In the genomic region with DNA sequence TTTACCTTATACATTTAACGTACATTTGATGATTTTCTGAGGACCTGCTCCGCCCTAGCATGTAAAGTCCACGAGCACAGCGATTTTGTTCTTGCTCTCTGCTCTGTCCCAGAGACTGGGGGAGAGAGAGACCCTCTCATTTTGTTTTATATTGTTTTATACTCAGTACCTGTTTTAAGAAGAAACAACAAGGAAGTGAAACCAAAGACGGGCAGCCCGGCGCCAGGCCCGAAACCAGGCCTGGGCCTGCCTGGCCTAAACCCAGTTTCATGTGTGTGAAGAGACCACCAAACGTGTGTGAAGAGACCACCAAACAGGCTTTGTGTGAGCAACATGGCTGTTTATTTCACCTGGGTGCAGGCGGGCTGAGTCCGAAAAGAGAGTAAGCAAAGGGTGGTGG, we compare ENCODE assay signal across 8 cellular contexts. TPM values are rescaled to one million over a fixed set of nuclear protein-coding genes. Genes with fewer than 3 reads are reported as not detected.
A peak's percentile ranks its signal among the peaks of the same experiment; 100 is the strongest.
DNase-seq lines count a peak whose midpoint lies in the region; ATAC-seq and TF ChIP-seq lines count a peak whose summit lies in the region.
"Not testable (repeated sequence)": the region's sequence is repeated elsewhere in the genome, so short reads cannot be mapped to it uniquely, and the experiment has no call there.

No MANE protein-coding gene starts in this region.

- not testable (repeated sequence) for TF ChIP-seq EP300 in suprapubic skin (IDR thresholded peaks at IDR 0.05)

- not testable (repeated sequence) for H3F3A ChIP-seq in PC-9 (ENCODE audit: insufficient read depth, low read depth)

- peak overlapping the region; percentile 98 for H3K4me2 ChIP-seq in PC-9

- not testable (repeated sequence) for H3K36me3 ChIP-seq in CD4-positive, alpha-beta memory T cell (ENCODE audit: insufficient read depth, low read length); PC-9 (ENCODE audit: low read depth); duodenal mucosa (ENCODE audit: control insufficient read depth in 1 of 2, insufficient read depth in 2 of 2, low read length in 2 of 2); iPS-18a (ENCODE audit: control insufficient read depth, low read depth, low read length); suprapubic skin

- peak overlapping the region; percentile 89 to 100 (median 98) for H3K27ac Mint-ChIP-seq in CD4-positive, alpha-beta memory T cell
- peak overlapping the region; percentile 96 for H3K27ac Mint-ChIP-seq in activated T-helper 2 cell treated with anti-CD3 and anti-CD28 coated beads, Interferon-gamma antibody, Interleukin-2, Interleukin-4, amounts not matched to agents 10 μg/mL and 5 μg/mL and 100 μg/mL, durations not matched to agents 14 hours and 24 hours and 36 hours
- H3K27ac Mint-ChIP-seq in neural crest cell (ENCODE audit: unreplicated experiment) = peak overlapping the region; percentile 44

- not testable (repeated sequence) for H3K9me2 ChIP-seq in PC-9 (ENCODE audit: insufficient read depth)

- peaks cover 27% of the 10 kb centered on the region for H3K79me2 ChIP-seq in PC-9 (ENCODE audit: low read depth)

- TF ChIP-seq POLR2A in suprapubic skin (IDR thresholded peaks at IDR 0.05) = not testable (repeated sequence)

- peaks cover 23% of the 10 kb centered on the region for H3K4me1 ChIP-seq in CD4-positive, alpha-beta memory T cell (ENCODE audit: insufficient read depth, low read length)
- peaks cover 15% of the 10 kb centered on the region for H3K4me1 ChIP-seq in PC-9 (replicated peaks; ENCODE audit: insufficient read depth)
- H3K4me1 ChIP-seq in duodenal mucosa (ENCODE audit: control insufficient read depth in 1 of 2, insufficient read depth in 2 of 2, low read length in 2 of 2) = peaks cover 17 to 21% of the 10 kb centered on the region in 2 donors
- not testable (repeated sequence) for H3K4me1 ChIP-seq in iPS-18a (ENCODE audit: control insufficient read depth, low read depth, low read length)
- peaks cover 21% of the 10 kb centered on the region for H3K4me1 ChIP-seq in suprapubic skin

- peak overlapping the region; percentile 86 for H2AFZ ChIP-seq in PC-9

- H3K4me3 ChIP-seq in CD4-positive, alpha-beta memory T cell (ENCODE audit: low read length in 2 of 2) = peak overlapping the region in 1 of 2 donors; percentile 74
- H3K4me3 ChIP-seq in PC-9 (peak overlapping the region; percentile 86), duodenal mucosa (ENCODE audit: low read depth in 1 of 2, low read length in 2 of 2) (peak overlapping the region; percentile 72 to 95), iPS-18a (ENCODE audit: low read length) (peak overlapping the region; percentile 78), suprapubic skin (peak overlapping the region; percentile 74)

- intact Hi-C loops in CD4-positive, alpha-beta memory T cell (cut with micrococcal nuclease) = loop anchor here (10.0 kb wide), 1 partner anchor 474 kb away; a partner anchor contains a TSS
- intact Hi-C loops in PC-9 (cut with micrococcal nuclease; ENCODE audit: unreplicated experiment) = not testable (repeated sequence)
- intact Hi-C loops in activated T-helper 2 cell treated with anti-CD3 and anti-CD28 coated beads, Interferon-gamma antibody, Interleukin-2, Interleukin-4, amounts not matched to agents 10 μg/mL and 5 μg/mL and 100 μg/mL, durations not matched to agents 14 hours and 24 hours and 36 hours (cut with micrococcal nuclease) = loop anchor here (2.0 to 5.0 kb wide), 2 partner anchors 30 to 52 kb away; a partner anchor contains a TSS

- not testable (repeated sequence) for H3K27me3 ChIP-seq in CD4-positive, alpha-beta memory T cell (ENCODE audit: insufficient read depth, low read length); PC-9 (ENCODE audit: insufficient read depth, low read depth); duodenal mucosa (ENCODE audit: control insufficient read depth in 1 of 2, insufficient read depth in 2 of 2, low read length in 2 of 2); iPS-18a (ENCODE audit: control insufficient read depth, insufficient read depth, low read length); suprapubic skin

- POLR2A ChIA-PET in CD4-positive, alpha-beta memory T cell (lab: Charles Lee; ENCODE audit: partially characterized antibody); PC-9 (lab: Charles Lee; ENCODE audit: unreplicated experiment): not testable (repeated sequence)

- peak; percentile 13 for ATAC-seq in HG02970 (IDR thresholded peaks at IDR 0.05; ENCODE audit: low FRiP score, unreplicated experiment)

- not testable (repeated sequence) for H3K9me3 Mint-ChIP-seq in CD4-positive, alpha-beta memory T cell; activated T-helper 2 cell treated with anti-CD3 and anti-CD28 coated beads, Interferon-gamma antibody, Interleukin-2, Interleukin-4, amounts not matched to agents 10 μg/mL and 5 μg/mL and 100 μg/mL, durations not matched to agents 14 hours and 24 hours and 36 hours; neural crest cell

- not testable (repeated sequence) for TF ChIP-seq CTCF in PC-9 (conservative IDR thresholded peaks at IDR 0.05); neural crest cell (conservative IDR thresholded peaks at IDR 0.05); suprapubic skin (IDR thresholded peaks at IDR 0.05)

- not testable (repeated sequence) for H3K36me3 Mint-ChIP-seq in CD4-positive, alpha-beta memory T cell; neural crest cell (ENCODE audit: low read depth)
- peaks cover 21% of the 10 kb centered on the region for H3K36me3 Mint-ChIP-seq in activated T-helper 2 cell treated with anti-CD3 and anti-CD28 coated beads, Interferon-gamma antibody, Interleukin-2, Interleukin-4, amounts not matched to agents 10 μg/mL and 5 μg/mL and 100 μg/mL, durations not matched to agents 14 hours and 24 hours and 36 hours (ENCODE audit: low read depth)

- peak overlapping the region; percentile 61 for H3K27ac ChIP-seq in CD4-positive, alpha-beta memory T cell (ENCODE audit: low read depth, low read length)
- not testable (repeated sequence) for H3K27ac ChIP-seq in PC-9; iPS-18a (ENCODE audit: low read length)
- H3K27ac ChIP-seq in duodenal mucosa (ENCODE audit: low read depth, low read length) = peak overlapping the region; percentile 59
- H3K27ac ChIP-seq in suprapubic skin = peak overlapping the region; percentile 65

- H3K4me1 Mint-ChIP-seq in CD4-positive, alpha-beta memory T cell = peaks cover 19 to 47% (median 26%) of the 10 kb centered on the region in 4 donors
- H3K4me1 Mint-ChIP-seq in activated T-helper 2 cell treated with anti-CD3 and anti-CD28 coated beads, Interferon-gamma antibody, Interleukin-2, Interleukin-4, amounts not matched to agents 10 μg/mL and 5 μg/mL and 100 μg/mL, durations not matched to agents 14 hours and 24 hours and 36 hours (ENCODE audit: low read depth) = peaks cover 34% of the 10 kb centered on the region
- H3K4me1 Mint-ChIP-seq in neural crest cell = peaks cover 21% of the 10 kb centered on the region

- peak overlapping the region; percentile 89 to 98 (median 94) for H3K4me3 Mint-ChIP-seq in CD4-positive, alpha-beta memory T cell
- H3K4me3 Mint-ChIP-seq in activated T-helper 2 cell treated with anti-CD3 and anti-CD28 coated beads, Interferon-gamma antibody, Interleukin-2, Interleukin-4, amounts not matched to agents 10 μg/mL and 5 μg/mL and 100 μg/mL, durations not matched to agents 14 hours and 24 hours and 36 hours (ENCODE audit: low read depth) = peak overlapping the region; percentile 89
- peak overlapping the region; percentile 89 for H3K4me3 Mint-ChIP-seq in neural crest cell

- BruUV-seq in PC-9 (replicated peaks; lab: Mats Ljungman, UMichigan) = not testable (repeated sequence)

- H4K20me1 ChIP-seq in PC-9 (ENCODE audit: insufficient read depth) = not testable (repeated sequence)

- CTCF ChIA-PET in CD4-positive, alpha-beta memory T cell (lab: Charles Lee; ENCODE audit: partially characterized antibody); PC-9 (lab: Charles Lee): not testable (repeated sequence)

- H3K9me3 ChIP-seq in CD4-positive, alpha-beta memory T cell (ENCODE audit: control insufficient read depth in 1 of 2, low read length in 2 of 2); PC-9 (ENCODE audit: insufficient read depth, low read depth); duodenal mucosa (ENCODE audit: control insufficient read depth in 1 of 2, low read length in 2 of 2); iPS-18a (ENCODE audit: control insufficient read depth, low read depth, low read length); suprapubic skin: not testable (repeated sequence)

- H3K27me3 Mint-ChIP-seq in CD4-positive, alpha-beta memory T cell; activated T-helper 2 cell treated with anti-CD3 and anti-CD28 coated beads, Interferon-gamma antibody, Interleukin-2, Interleukin-4, amounts not matched to agents 10 μg/mL and 5 μg/mL and 100 μg/mL, durations not matched to agents 14 hours and 24 hours and 36 hours (ENCODE audit: low read depth); neural crest cell (ENCODE audit: low read depth): not testable (repeated sequence)

- 95% methylated on average over 11 of the region's 11 CpGs for WGBS in suprapubic skin

- H3K9ac ChIP-seq in duodenal mucosa (ENCODE audit: low read depth in 1 of 2, low read length in 2 of 2) (peak overlapping the region; percentile 58 to 70), iPS-18a (ENCODE audit: low read length) (peak overlapping the region; percentile 56)

- DNase-seq in CD4-positive, alpha-beta memory T cell = peak in 1 of 5 donors; percentile 2
- not testable (repeated sequence) for DNase-seq in PC-9; activated T-helper 2 cell treated with anti-CD3 and anti-CD28 coated beads, Interferon-gamma antibody, Interleukin-2, Interleukin-4, amounts not matched to agents 10 μg/mL and 5 μg/mL and 100 μg/mL, durations not matched to agents 14 hours and 24 hours and 36 hours (ENCODE audit: low spot score); neural crest cell (ENCODE audit: low read depth, low spot score); suprapubic skin (ENCODE audit: low spot score in 2 of 2)

RNA-seq across cellular contexts. Expression of a gene that starts 0.7 kb away (rescaled TPM):
- total RNA-seq in CD4-positive, alpha-beta memory T cell = 10 to 100 TPM; 26.4 to 33.5 TPM
- polyA plus RNA-seq in CD4-positive, alpha-beta memory T cell = 10 to 100 TPM; 16.4 to 17.5 TPM
- total RNA-seq in PC-9 (2021) (29.2 and 29.4 TPM in 2 replicates), neural crest cell (23.8 and 24.4 TPM in 2 replicates), suprapubic skin (10 to 100 TPM in 3 of 4 donors, 1 to 10 TPM in 1; 7.9 to 16.2 (median 10.6) TPM)
- 24.8 and 25.2 TPM in 2 replicates for total RNA-seq in activated T-helper 2 cell treated with anti-CD3 and anti-CD28 coated beads, Interferon-gamma antibody, Interleukin-2, Interleukin-4, amounts not matched to agents 10 μg/mL and 5 μg/mL and 100 μg/mL, durations not matched to agents 14 hours and 24 hours and 36 hours

RNA-seq across cellular contexts. Expression of a gene that starts 49.8 kb away (rescaled TPM):
- 10 to 100 TPM; 99.5 to 99.7 TPM for total RNA-seq in CD4-positive, alpha-beta memory T cell
- polyA plus RNA-seq in CD4-positive, alpha-beta memory T cell = 10 to 100 TPM; 66.6 to 67.0 TPM
- total RNA-seq in PC-9 (2021) (61.8 and 66.9 TPM in 2 replicates), neural crest cell (29.5 and 30.0 TPM in 2 replicates), suprapubic skin (100 to 1,000 TPM; 104 to 161 (median 114) TPM)
- 53.3 and 59.9 TPM in 2 replicates for total RNA-seq in activated T-helper 2 cell treated with anti-CD3 and anti-CD28 coated beads, Interferon-gamma antibody, Interleukin-2, Interleukin-4, amounts not matched to agents 10 μg/mL and 5 μg/mL and 100 μg/mL, durations not matched to agents 14 hours and 24 hours and 36 hours

RNA-seq across cellular contexts. Expression of a gene that starts 52.9 kb away (rescaled TPM):
- total RNA-seq in CD4-positive, alpha-beta memory T cell = 100 to 1,000 TPM; 133 to 149 TPM
- 100 to 1,000 TPM in 1 of 2 donors, 10 to 100 TPM in 1; 83.1 to 104 TPM for polyA plus RNA-seq in CD4-positive, alpha-beta memory T cell
- 27.2 and 36.7 TPM in 2 replicates for total RNA-seq in PC-9 (2021)
- total RNA-seq in activated T-helper 2 cell treated with anti-CD3 and anti-CD28 coated beads, Interferon-gamma antibody, Interleukin-2, Interleukin-4, amounts not matched to agents 10 μg/mL and 5 μg/mL and 100 μg/mL, durations not matched to agents 14 hours and 24 hours and 36 hours = 71.1 and 72.3 TPM in 2 replicates
- 31.1 and 36.8 TPM in 2 replicates for total RNA-seq in neural crest cell
- total RNA-seq in suprapubic skin = 10 to 100 TPM; 19.4 to 60.6 (median 35.0) TPM

Comparison
In these comparisons a context has a peak if more than half of its experiments do, and no peak if none do; other contexts are left out.
1. H3K27ac Mint-ChIP-seq: peak in every context shown above with its lines; median percentile 98 in CD4-positive, alpha-beta memory T cell; 96 in activated T-helper 2 cell treated with anti-CD3 and anti-CD28 coated beads, Interferon-gamma antibody, Interleukin-2, Interleukin-4, amounts not matched to agents 10 μg/mL and 5 μg/mL and 100 μg/mL, durations not matched to agents 14 hours and 24 hours and 36 hours; 44 in neural crest cell.